21 cellular contexts compared by ENCODE assay signal in the genomic region with DNA sequence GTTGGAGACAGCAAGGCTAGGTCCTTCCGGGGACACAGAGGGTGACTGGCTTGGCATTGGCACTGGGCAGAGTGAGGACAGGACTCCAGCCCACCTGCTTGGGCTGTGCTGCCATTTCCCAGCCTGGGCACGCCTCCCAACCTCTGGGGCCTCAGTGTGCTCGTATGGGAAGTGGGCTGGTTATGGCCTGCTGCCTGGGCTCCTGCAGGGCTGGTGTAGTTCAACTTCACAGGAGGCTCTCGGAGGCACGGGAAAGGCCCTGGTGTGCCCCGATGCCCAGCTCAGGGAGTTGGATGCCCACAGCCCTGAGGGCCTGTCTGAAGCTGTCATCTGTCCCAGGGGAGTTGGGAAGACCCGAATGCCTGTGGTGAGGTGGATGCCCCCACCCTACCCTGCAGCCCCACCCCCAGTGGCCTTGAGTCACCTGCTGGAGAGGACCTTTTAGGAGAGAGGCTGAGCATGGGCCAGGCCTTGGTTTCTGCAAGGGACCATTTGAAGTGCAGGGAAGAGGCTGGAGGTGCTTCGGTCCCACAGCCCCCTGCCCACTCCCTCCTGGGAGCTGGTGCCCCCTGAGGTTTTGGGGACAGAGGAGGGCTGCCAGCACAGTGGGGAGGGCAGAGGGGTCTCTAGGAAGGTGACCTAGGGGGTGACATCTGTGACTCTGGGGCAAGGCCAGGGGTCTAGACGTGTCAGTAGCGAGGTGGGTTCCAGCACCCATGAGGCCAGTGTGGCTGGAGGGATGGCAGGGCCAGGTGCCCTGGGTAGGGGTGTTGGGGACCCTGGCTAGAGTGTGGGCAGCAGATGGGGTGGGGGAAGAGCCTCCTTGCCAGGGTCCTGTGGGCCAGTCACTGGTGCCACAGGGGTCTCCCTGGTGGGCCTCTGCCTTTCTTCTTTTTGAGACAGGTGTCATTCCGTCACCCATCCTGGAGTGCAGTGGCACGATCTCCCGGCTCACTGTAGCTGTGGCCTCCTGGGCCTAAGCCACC. TPM values are rescaled to one million over a fixed set of nuclear protein-coding genes. Genes with fewer than 3 reads are reported as not detected.
DNase-seq lines count a peak whose midpoint lies in the region; ATAC-seq, FAIRE-seq and TF ChIP-seq lines count a peak whose summit lies in the region.
"Had no signal": no experiment of that assay in that cellular context is flagged by ENCODE, and none has a peak within 500 bp of the region (broad histone marks: within the 10 kb centered on the region; RNA-seq: fewer than 3 reads in every experiment).

No MANE protein-coding gene starts in this region.

- peaks cover 9% of the 10 kb centered on the region for H3K36me3 Mint-ChIP-seq in endodermal cell (ENCODE audit: low read depth)

- WGBS in HepG2 (ENCODE audit: low lambda C conversion rate): 90% methylated on average over 4 of the region's 13 CpGs
- 100% methylated on average over 1 of the region's 13 CpGs for whole genome bisulfite sequencing in right lobe of liver (ENCODE audit: insufficient coverage, low coverage, low lambda C conversion rate, missing lambda C conversion rate)
- WGBS in endodermal cell (ENCODE audit: insufficient coverage in 1 of 2, insufficient read length in 1 of 2), 2 experiments: 96 to 98% methylated on average over 8 to 13 of the region's 13 CpGs

- POLR2A ChIA-PET in HepG2 (lab: Yijun Ruan, JAX): interaction anchor here (1.0 kb wide), 1 partner anchor 44 kb away, joined by 3 read pairs; no protein-coding TSS in a partner anchor

- H3K36me3 ChIP-seq in HepG2 (replicated peaks in 1 of 2; ENCODE audit: control insufficient read depth in 1 of 2, insufficient read depth in 2 of 2, low read length in 2 of 2): peaks cover 0 to 5% of the 10 kb centered on the region in 2 experiments; a peak in 4 of 5 replicates
- H3K36me3 ChIP-seq in right lobe of liver: peaks cover 0 to 14% (median 6%) of the 10 kb centered on the region in 4 donors
- H3K36me3 ChIP-seq in endodermal cell (ENCODE audit: control insufficient read depth, insufficient read depth, low read length): peaks cover 13% of the 10 kb centered on the region
- peaks cover 0 to 12% of the 10 kb centered on the region in 2 donors for H3K36me3 ChIP-seq in vagina

- peak overlapping the region; percentile 30 for H3K27ac Mint-ChIP-seq in endodermal cell
- H3K27ac Mint-ChIP-seq: activated naive CD8-positive, alpha-beta T cell treated with anti-CD3 and anti-CD28 coated beads, Interleukin-2, amount 50 U/mL, for 24 hours; stimulated activated naive CD8-positive, alpha-beta T cell treated with anti-CD3 and anti-CD28 coated beads, Interleukin-15, Interleukin-2, amounts not matched to agents 100 ng/mL and 50 ng/mL, for 24 hours had no signal

- TF ChIP-seq RAD21 in HepG2 (CRISPR knock-in tag; IDR thresholded peaks at IDR 0.05): no peak

- H3K9me3 Mint-ChIP-seq in endodermal cell: no peaks in the 10 kb centered on the region
- H3K9me3 Mint-ChIP-seq: activated naive CD8-positive, alpha-beta T cell treated with anti-CD3 and anti-CD28 coated beads, Interleukin-2, amount 50 U/mL, for 24 hours; activated T-cell treated with anti-CD3 and anti-CD28 coated beads, Interleukin-2, amount 50 U/mL, for 4 hours; stimulated activated naive CD8-positive, alpha-beta T cell treated with anti-CD3 and anti-CD28 coated beads, Interleukin-15, Interleukin-2, amounts not matched to agents 100 ng/mL and 50 ng/mL, for 24 hours had no signal

- no peak overlapping the region for H3K4me3 Mint-ChIP-seq in endodermal cell
- H3K4me3 Mint-ChIP-seq: activated naive CD8-positive, alpha-beta T cell treated with anti-CD3 and anti-CD28 coated beads, Interleukin-2, amount 50 U/mL, for 24 hours; activated T-cell treated with anti-CD3 and anti-CD28 coated beads, Interleukin-2, amount 50 U/mL, for 4 hours; stimulated activated naive CD8-positive, alpha-beta T cell treated with anti-CD3 and anti-CD28 coated beads, Interleukin-15, Interleukin-2, amounts not matched to agents 100 ng/mL and 50 ng/mL, for 24 hours had no signal

- in situ Hi-C loops in HepG2 (cut with HindIII; ENCODE audit: extremely low pct_ligation_motif_present, low pct_unique_long_range_greater_than_20kb) (no loop called here), GM13977 (cut with MboI; ENCODE audit: low pct_unique_long_range_greater_than_20kb, low sequenced_read_pairs, unreplicated experiment) (no loop called here)

- no TSS peak for BruUV-seq in HepG2 (replicated peaks; lab: Mats Ljungman, UMichigan)

- H3K9ac ChIP-seq in HepG2 (ENCODE audit: insufficient read depth, low read depth, low read length): no peak overlapping the region
- no peak overlapping the region for H3K9ac ChIP-seq in endodermal cell (ENCODE audit: extremely low read depth, low read length, poor library complexity, severe bottlenecking)
- H3K9ac ChIP-seq: KMS-11 had no signal

- ATAC-seq in HepG2 (no peak), right lobe of liver (no peak), HG02623 (IDR thresholded peaks at IDR 0.05; ENCODE audit: unreplicated experiment) (no peak), HG02870 (IDR thresholded peaks at IDR 0.05; ENCODE audit: unreplicated experiment) (no peak)
- ATAC-seq: activated naive CD8-positive, alpha-beta T cell treated with anti-CD3 and anti-CD28 coated beads, Interleukin-2, amount 50 U/mL, for 24 hours; activated T-cell treated with anti-CD3 and anti-CD28 coated beads, Interleukin-2, amount 50 U/mL, for 4 hours; gastroesophageal sphincter had no signal

- no peak overlapping the region for H2AFZ ChIP-seq in HepG2 (ENCODE audit: low read length)

- H3K27me3 ChIP-seq in HepG2 (ENCODE audit: control insufficient read depth in 1 of 2, insufficient read depth in 2 of 2, low read length in 2 of 2): no peaks in the 10 kb centered on the region
- no peaks in the 10 kb centered on the region for H3K27me3 ChIP-seq in right lobe of liver
- H3K27me3 ChIP-seq in endodermal cell (ENCODE audit: control insufficient read depth, insufficient read depth, low read length, poor library complexity, severe bottlenecking): no peaks in the 10 kb centered on the region
- H3K27me3 ChIP-seq in vagina: no peaks in the 10 kb centered on the region
- H3K27me3 ChIP-seq: gastroesophageal sphincter had no signal

- CTCF ChIA-PET in HepG2 (lab: Yijun Ruan, JAX; ENCODE audit: low intra/inter-chr PET ratio, low total read pairs): no interaction called here

- no peak overlapping the region for H3K4me3 ChIP-seq in HepG2 (replicated peaks in 1 of 3; ENCODE audit: insufficient read depth in 1 of 3, low read depth in 2 of 3, low read length in 3 of 3)
- no peak overlapping the region for H3K4me3 ChIP-seq in right lobe of liver
- H3K4me3 ChIP-seq in endodermal cell (ENCODE audit: low read length): no peak overlapping the region
- no peak overlapping the region for H3K4me3 ChIP-seq in vagina
- H3K4me3 ChIP-seq: gastroesophageal sphincter, HAP-1 had no signal

- TF ChIP-seq EP300 in HepG2 (IDR thresholded peaks at IDR 0.05; ENCODE audit: low read depth in 2 of 2, low read length in 2 of 2) (no peak), HepG2 (CRISPR knock-in tag; IDR thresholded peaks at IDR 0.05; ENCODE audit: borderline replicate concordance) (no peak)

- peaks cover 30% of the 10 kb centered on the region; the same call in 1 of the 2 replicates for H4K20me1 ChIP-seq in HepG2 (ENCODE audit: insufficient read depth, low read length)

- DNase-seq in HepG2 (ENCODE audit: low spot score): no peak
- DNase-seq in right lobe of liver: no peak
- no peak for DNase-seq in endodermal cell
- peak; percentile 79 for DNase-seq in myocyte (ENCODE audit: low read depth)
- no peak for DNase-seq in vagina (ENCODE audit: extremely low spot score in 2 of 2)
- no peak for DNase-seq in GM13977 (ENCODE audit: low spot score)
- DNase-seq: activated CD4-positive, alpha-beta T cell treated with anti-CD3 and anti-CD28 coated beads for 48 hours; activated naive CD8-positive, alpha-beta T cell treated with anti-CD3 and anti-CD28 coated beads, Interleukin-2, amount 50 U/mL, for 24 hours; activated T-cell treated with anti-CD3 and anti-CD28 coated beads, Interleukin-2, amount 50 U/mL, for 4 hours; dermis blood vessel endothelial cell; DMS153; mammary epithelial cell; MV-4-11 had no signal

- H3K9me3 ChIP-seq in HepG2 (ENCODE audit: low read length) (no peaks in the 10 kb centered on the region), right lobe of liver (no peaks in the 10 kb centered on the region), endodermal cell (ENCODE audit: control insufficient read depth, low read length) (no peaks in the 10 kb centered on the region), vagina (no peaks in the 10 kb centered on the region)
- H3K9me3 ChIP-seq: gastroesophageal sphincter, HAP-1 had no signal

- no peak for FAIRE-seq in HepG2 (lab: Jason Lieb, UNC)
- FAIRE-seq: A204.1 had no signal

- intact Hi-C loops in HepG2 (cut with micrococcal nuclease; ENCODE audit: unreplicated experiment) (no loop called here), right lobe of liver (cut with DNase I) (no loop called here), vagina (cut with DNase I) (no loop called here)

- H3K27ac ChIP-seq in HepG2 (ENCODE audit: extremely low read length, insufficient read depth, low read length): no peak overlapping the region
- no peak overlapping the region for H3K27ac ChIP-seq in right lobe of liver
- no peak overlapping the region for H3K27ac ChIP-seq in endodermal cell (ENCODE audit: low read depth, low read length)
- peak overlapping the region; percentile 21 for H3K27ac ChIP-seq in vagina
- H3K27ac ChIP-seq: KMS-11, VCaP had no signal

- TF ChIP-seq POLR2A in HepG2 (IDR thresholded peaks at IDR 0.05; ENCODE audit: insufficient read depth in 1 of 2, low read depth in 2 of 2, low read length in 2 of 2): no peak
- no peak for TF ChIP-seq POLR2A in right lobe of liver (IDR thresholded peaks at IDR 0.05)
- TF ChIP-seq POLR2A in vagina (IDR thresholded peaks at IDR 0.05): no peak

- peaks cover 1% of the 10 kb centered on the region for H3K79me2 ChIP-seq in HepG2 (ENCODE audit: insufficient read depth, low read length)

- H3K27me3 Mint-ChIP-seq in endodermal cell (ENCODE audit: insufficient read depth): no peaks in the 10 kb centered on the region
- H3K27me3 Mint-ChIP-seq: activated naive CD8-positive, alpha-beta T cell treated with anti-CD3 and anti-CD28 coated beads, Interleukin-2, amount 50 U/mL, for 24 hours; stimulated activated naive CD8-positive, alpha-beta T cell treated with anti-CD3 and anti-CD28 coated beads, Interleukin-15, Interleukin-2, amounts not matched to agents 100 ng/mL and 50 ng/mL, for 24 hours had no signal

- H3K4me1 Mint-ChIP-seq in endodermal cell: peaks cover 3% of the 10 kb centered on the region

- no peak overlapping the region for H3K4me2 ChIP-seq in HepG2 (ENCODE audit: low read depth, low read length)
- H3K4me2 ChIP-seq: KMS-11 had no signal

- TF ChIP-seq CTCF in HepG2 (CRISPR knock-in tag; IDR thresholded peaks at IDR 0.05) (no peak), right lobe of liver (IDR thresholded peaks at IDR 0.05) (no peak), endodermal cell (conservative IDR thresholded peaks at IDR 0.05) (no peak), vagina (IDR thresholded peaks at IDR 0.05) (no peak), GM13977 (IDR thresholded peaks at IDR 0.05; ENCODE audit: extremely low read depth, insufficient read depth, missing control alignments) (no peak)

- H3K4me1 ChIP-seq in HepG2 (ENCODE audit: insufficient read depth, low read length): no peaks in the 10 kb centered on the region
- H3K4me1 ChIP-seq in right lobe of liver: no peaks in the 10 kb centered on the region
- H3K4me1 ChIP-seq in endodermal cell (ENCODE audit: control insufficient read depth, insufficient read depth, low read length): peaks cover 5% of the 10 kb centered on the region
- H3K4me1 ChIP-seq in vagina: peaks cover 67% of the 10 kb centered on the region
- H3K4me1 ChIP-seq: HAP-1 had no signal

RNA-seq across cellular contexts. Expression of a gene that starts 9.1 kb away (rescaled TPM):
- total RNA-seq in HepG2 (2016; rRNA removed; fragmentation: Illumina TruSeq; extraction: Trizol): 1.7 and 2.8 TPM in 2 replicates
- 1.9 and 2.4 TPM in 2 replicates for total RNA-seq in HepG2 (2016; cell fraction: cytosol; rRNA removed; fragmentation: Illumina TruSeq; extraction: Trizol; ENCODE audit: low read depth)
- total RNA-seq in HepG2 (2016; cell fraction: insoluble cytoplasmic fraction; rRNA removed; fragmentation: Illumina TruSeq; extraction: Trizol): 1.6 and 3.3 TPM in 2 replicates
- 1.7 and 2.8 TPM in 2 replicates for total RNA-seq in HepG2 (2016; cell fraction: membrane; rRNA removed; fragmentation: Illumina TruSeq; extraction: Trizol)
- 4.9 and 6.0 TPM in 2 replicates for total RNA-seq in HepG2 (2016; cell fraction: nucleus; rRNA removed; fragmentation: Illumina TruSeq; extraction: Trizol)
- polyA plus RNA-seq in HepG2 (2011; rRNA removed): 10.1 and 13.9 TPM in 2 replicates
- 2.2 and 3.2 TPM in 2 replicates for polyA plus RNA-seq in HepG2 (2011; cell fraction: cytosol; rRNA removed)
- 132 and 157 TPM in 2 replicates for polyA plus RNA-seq in HepG2 (2011; cell fraction: nucleus; rRNA removed)
- 16.0 and 35.4 TPM in 2 replicates for polyA plus RNA-seq in HepG2 (2012)
- polyA plus RNA-seq in HepG2 (2016; cell fraction: cytosol; fragmentation: Illumina TruSeq; extraction: Trizol; ENCODE audit: low read depth): 0.21 and 0.24 TPM in 2 replicates
- polyA plus RNA-seq in HepG2 (2016; cell fraction: insoluble cytoplasmic fraction; fragmentation: Illumina TruSeq; extraction: Trizol; ENCODE audit: low read depth): 3.6 and 5.0 TPM in 2 replicates
- 0.60 and 0.72 TPM in 2 replicates for polyA plus RNA-seq in HepG2 (2016; cell fraction: membrane; fragmentation: Illumina TruSeq; extraction: Trizol; ENCODE audit: low read depth)
- 27.6 and 31.1 TPM in 2 replicates for polyA plus RNA-seq in HepG2 (2016; cell fraction: nucleus; fragmentation: Illumina TruSeq; extraction: Trizol; ENCODE audit: insufficient read depth, low read depth)
- polyA minus RNA-seq in HepG2 (2011; rRNA and poly(A)+ RNA removed; ENCODE audit: low replicate concordance): 11.3 and 13.5 TPM in 2 replicates
- 7.8 and 10.2 TPM in 2 replicates for polyA minus RNA-seq in HepG2 (2011; cell fraction: cytosol; rRNA and poly(A)+ RNA removed)
- 15.5 and 17.8 TPM in 2 replicates for polyA minus RNA-seq in HepG2 (2011; cell fraction: nucleus; rRNA and poly(A)+ RNA removed)
- 10 to 100 TPM; 14.5 to 39.0 (median 20.5) TPM for total RNA-seq in right lobe of liver
- total RNA-seq in endodermal cell: 100 to 1,000 TPM in 1 of 2 donors, 10 to 100 TPM in 1; 68.0 to 104 TPM
- 50.3 TPM for polyA plus RNA-seq in endodermal cell (2013, experiment 1 of 2)
- polyA plus RNA-seq in endodermal cell (2013, experiment 2 of 2): 43.7 TPM
- 11.2 and 21.3 TPM in 2 replicates for total RNA-seq in myocyte
- polyA plus RNA-seq in myocyte (2012): 51.0 TPM
- 33.1 TPM for total RNA-seq in vagina

RNA-seq across cellular contexts. Expression of a gene that starts 25.5 kb away (rescaled TPM):
- total RNA-seq in HepG2 (2016; rRNA removed; fragmentation: Illumina TruSeq; extraction: Trizol) (23.5 and 24.7 TPM in 2 replicates), right lobe of liver (10 to 100 TPM; 14.7 to 23.1 (median 17.7) TPM), endodermal cell (10 to 100 TPM; 37.3 to 56.7 TPM), myocyte (10.9 and 14.3 TPM in 2 replicates), vagina (37.6 TPM)
- 6.6 and 7.1 TPM in 2 replicates for total RNA-seq in HepG2 (2016; cell fraction: cytosol; rRNA removed; fragmentation: Illumina TruSeq; extraction: Trizol; ENCODE audit: low read depth)
- total RNA-seq in HepG2 (2016; cell fraction: insoluble cytoplasmic fraction; rRNA removed; fragmentation: Illumina TruSeq; extraction: Trizol): 21.9 and 25.6 TPM in 2 replicates
- 11.7 and 15.8 TPM in 2 replicates for total RNA-seq in HepG2 (2016; cell fraction: membrane; rRNA removed; fragmentation: Illumina TruSeq; extraction: Trizol)
- total RNA-seq in HepG2 (2016; cell fraction: nucleus; rRNA removed; fragmentation: Illumina TruSeq; extraction: Trizol): 22.3 and 22.5 TPM in 2 replicates
- polyA plus RNA-seq in HepG2 (2011; rRNA removed): 19.2 and 28.3 TPM in 2 replicates
- polyA plus RNA-seq in HepG2 (2011; cell fraction: cytosol; rRNA removed): 18.9 and 22.1 TPM in 2 replicates
- polyA plus RNA-seq in HepG2 (2011; cell fraction: nucleus; rRNA removed): 51.5 and 61.7 TPM in 2 replicates
- 16.6 and 23.7 TPM in 2 replicates for polyA plus RNA-seq in HepG2 (2012)
- 6.6 and 8.0 TPM in 2 replicates for polyA plus RNA-seq in HepG2 (2016; cell fraction: cytosol; fragmentation: Illumina TruSeq; extraction: Trizol; ENCODE audit: low read depth)
- 37.8 and 38.4 TPM in 2 replicates for polyA plus RNA-seq in HepG2 (2016; cell fraction: insoluble cytoplasmic fraction; fragmentation: Illumina TruSeq; extraction: Trizol; ENCODE audit: low read depth)
- 14.2 and 18.7 TPM in 2 replicates for polyA plus RNA-seq in HepG2 (2016; cell fraction: membrane; fragmentation: Illumina TruSeq; extraction: Trizol; ENCODE audit: low read depth)
- polyA plus RNA-seq in HepG2 (2016; cell fraction: nucleus; fragmentation: Illumina TruSeq; extraction: Trizol; ENCODE audit: insufficient read depth, low read depth): 70.5 and 72.7 TPM in 2 replicates
- polyA minus RNA-seq in HepG2 (2011; rRNA and poly(A)+ RNA removed; ENCODE audit: low replicate concordance): 26.1 and 71.1 TPM in 2 replicates
- 10.4 and 12.3 TPM in 2 replicates for polyA minus RNA-seq in HepG2 (2011; cell fraction: cytosol; rRNA and poly(A)+ RNA removed)
- polyA minus RNA-seq in HepG2 (2011; cell fraction: nucleus; rRNA and poly(A)+ RNA removed): 31.2 and 34.2 TPM in 2 replicates
- 20.6 TPM for polyA plus RNA-seq in endodermal cell (2013, experiment 1 of 2)
- 15.2 TPM for polyA plus RNA-seq in endodermal cell (2013, experiment 2 of 2)
- polyA plus RNA-seq in myocyte (2012): 19.7 TPM

RNA-seq across cellular contexts. Expression of a gene that starts 46.2 kb away (rescaled TPM):
- 5.0 and 8.4 TPM in 2 replicates for total RNA-seq in HepG2 (2016; rRNA removed; fragmentation: Illumina TruSeq; extraction: Trizol)
- total RNA-seq in HepG2 (2016; cell fraction: cytosol; rRNA removed; fragmentation: Illumina TruSeq; extraction: Trizol; ENCODE audit: low read depth): 4.7 TPM in 2 replicates
- 3.7 and 7.0 TPM in 2 replicates for total RNA-seq in HepG2 (2016; cell fraction: insoluble cytoplasmic fraction; rRNA removed; fragmentation: Illumina TruSeq; extraction: Trizol)
- 6.0 and 6.1 TPM in 2 replicates for total RNA-seq in HepG2 (2016; cell fraction: membrane; rRNA removed; fragmentation: Illumina TruSeq; extraction: Trizol)
- total RNA-seq in HepG2 (2016; cell fraction: nucleus; rRNA removed; fragmentation: Illumina TruSeq; extraction: Trizol): 13.3 and 16.0 TPM in 2 replicates
- polyA plus RNA-seq in HepG2 (2011; rRNA removed): 4.2 and 4.9 TPM in 2 replicates
- 2.4 and 3.4 TPM in 2 replicates for polyA plus RNA-seq in HepG2 (2011; cell fraction: cytosol; rRNA removed)
- polyA plus RNA-seq in HepG2 (2011; cell fraction: nucleus; rRNA removed): 23.5 and 23.6 TPM in 2 replicates
- 16.1 and 16.9 TPM in 2 replicates for polyA plus RNA-seq in HepG2 (2012)
- 1.1 TPM in 2 replicates for polyA plus RNA-seq in HepG2 (2016; cell fraction: cytosol; fragmentation: Illumina TruSeq; extraction: Trizol; ENCODE audit: low read depth)
- 11.0 and 15.9 TPM in 2 replicates for polyA plus RNA-seq in HepG2 (2016; cell fraction: insoluble cytoplasmic fraction; fragmentation: Illumina TruSeq; extraction: Trizol; ENCODE audit: low read depth)
- 2.6 and 2.7 TPM in 2 replicates for polyA plus RNA-seq in HepG2 (2016; cell fraction: membrane; fragmentation: Illumina TruSeq; extraction: Trizol; ENCODE audit: low read depth)
- polyA plus RNA-seq in HepG2 (2016; cell fraction: nucleus; fragmentation: Illumina TruSeq; extraction: Trizol; ENCODE audit: insufficient read depth, low read depth): 43.2 and 47.1 TPM in 2 replicates
- 7.5 and 11.1 TPM in 2 replicates for polyA minus RNA-seq in HepG2 (2011; rRNA and poly(A)+ RNA removed; ENCODE audit: low replicate concordance)
- polyA minus RNA-seq in HepG2 (2011; cell fraction: cytosol; rRNA and poly(A)+ RNA removed): 7.5 and 8.3 TPM in 2 replicates
- 16.2 and 18.8 TPM in 2 replicates for polyA minus RNA-seq in HepG2 (2011; cell fraction: nucleus; rRNA and poly(A)+ RNA removed)
- 10 to 100 TPM; 10.9 to 16.3 (median 13.3) TPM for total RNA-seq in right lobe of liver
- 10 to 100 TPM; 64.7 to 78.3 TPM for total RNA-seq in endodermal cell
- 42.4 TPM for polyA plus RNA-seq in endodermal cell (2013, experiment 1 of 2)
- polyA plus RNA-seq in endodermal cell (2013, experiment 2 of 2): 40.7 TPM
- 9.4 and 11.9 TPM in 2 replicates for total RNA-seq in myocyte
- 22.7 TPM for polyA plus RNA-seq in myocyte (2012)
- total RNA-seq in vagina: 35.6 TPM
